In the genomic region with DNA sequence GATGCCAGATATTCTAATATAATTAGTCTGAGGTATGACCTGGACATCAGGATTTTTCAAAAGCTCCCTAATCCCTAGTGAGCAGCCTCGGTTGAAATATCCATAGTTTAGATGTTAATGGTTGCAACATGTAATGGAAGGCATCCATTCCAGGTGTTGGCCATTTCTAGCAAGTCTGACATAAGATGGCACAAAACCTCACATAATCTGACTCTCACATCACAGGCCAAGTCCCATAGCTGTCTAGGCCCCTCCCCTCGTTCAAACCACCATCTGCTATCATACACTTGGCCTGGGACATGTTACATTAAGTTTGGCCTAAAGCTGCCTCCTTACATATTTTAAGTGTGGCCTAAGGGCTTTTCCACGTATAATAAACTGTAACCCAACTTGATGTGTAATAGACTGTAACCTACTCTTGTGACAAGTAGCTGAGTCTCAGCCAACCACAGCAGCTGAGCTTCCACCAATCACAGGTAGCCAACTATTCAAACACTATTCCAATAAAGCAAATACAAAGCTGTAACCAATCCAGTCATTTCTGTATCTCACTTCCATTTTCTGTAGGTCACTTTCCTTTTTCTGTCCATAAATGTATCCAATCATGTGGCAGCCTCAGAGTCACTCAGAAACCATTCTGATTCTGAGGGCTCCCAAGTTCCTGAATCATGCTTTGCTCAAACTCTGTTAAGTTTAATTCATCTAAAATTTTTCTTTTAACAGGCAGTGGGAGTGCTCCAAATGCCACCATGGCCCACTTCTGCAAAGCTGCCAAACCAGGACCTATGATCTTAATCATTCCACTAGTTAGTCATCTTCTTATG, we compare ENCODE assay signal across 14 cellular contexts. TPM values are rescaled to one million over a fixed set of nuclear protein-coding genes. Genes with fewer than 3 reads are reported as not detected.
DNase-seq lines count a peak whose midpoint lies in the region; ATAC-seq, FAIRE-seq and TF ChIP-seq lines count a peak whose summit lies in the region.
"Had no signal": no experiment of that assay in that cellular context is flagged by ENCODE, and none has a peak within 500 bp of the region (broad histone marks: within the 10 kb centered on the region; RNA-seq: fewer than 3 reads in every experiment).

No MANE protein-coding gene starts in this region.

- peak overlapping the region; percentile 45 for H3K27ac ChIP-seq in astrocyte (ENCODE audit: low read depth, low read length)
- H3K27ac ChIP-seq: tibial artery had no signal

- peak overlapping the region; percentile 39 for H3K4me2 ChIP-seq in astrocyte (ENCODE audit: low read length)

- no peak overlapping the region for H3K9ac ChIP-seq in astrocyte (ENCODE audit: low read length)

- peaks cover 8% of the 10 kb centered on the region for H3K4me1 ChIP-seq in astrocyte (ENCODE audit: insufficient read depth, low read length)
- H3K4me1 ChIP-seq: tibial artery had no signal

- no peaks in the 10 kb centered on the region for H3K4me1 Mint-ChIP-seq in astrocyte (ENCODE audit: low read depth, unreplicated experiment)
- H3K4me1 Mint-ChIP-seq: nephron progenitor cell had no signal

- TF ChIP-seq CTCF in astrocyte (IDR thresholded peaks at IDR 0.05; ENCODE audit: insufficient read depth, low read depth, low read length) = no peak

- no peaks in the 10 kb centered on the region for H3K9me3 ChIP-seq in astrocyte (ENCODE audit: insufficient read depth, low read depth, low read length)
- H3K9me3 ChIP-seq: tibial artery had no signal

- H3K36me3 Mint-ChIP-seq in astrocyte (ENCODE audit: low read depth, unreplicated experiment) = no peaks in the 10 kb centered on the region

- H3K4me3 Mint-ChIP-seq in astrocyte (ENCODE audit: unreplicated experiment) = no peak overlapping the region
- H3K4me3 Mint-ChIP-seq: nephron progenitor cell had no signal

- H2AFZ ChIP-seq in astrocyte (ENCODE audit: low read depth, low read length) = no peak overlapping the region

- H3K27me3 ChIP-seq in astrocyte (ENCODE audit: insufficient read depth, low read length) = no peaks in the 10 kb centered on the region
- H3K27me3 ChIP-seq: tibial artery had no signal

- H3K27ac Mint-ChIP-seq in astrocyte (ENCODE audit: unreplicated experiment) = no peak overlapping the region
- H3K27ac Mint-ChIP-seq: nephron progenitor cell had no signal

- H4K20me1 ChIP-seq in astrocyte (ENCODE audit: insufficient read depth, low read length) = no peaks in the 10 kb centered on the region

- peak; percentile 5 for DNase-seq in activated effector memory CD4-positive, alpha-beta T cell treated with anti-CD3 and anti-CD28 coated beads, Interleukin-2, amount 50 U/mL, for 16 hours
- DNase-seq in activated effector memory CD4-positive, alpha-beta T cell treated with Interleukin-2 at 50 U/mL for 16 hours = no peak
- DNase-seq in HT1080 (ENCODE audit: low read depth) = peak; percentile 59
- peak; percentile 84 for DNase-seq in astrocyte (ENCODE audit: low read depth)
- DNase-seq in stimulated activated naive CD8-positive, alpha-beta T cell treated with anti-CD3 and anti-CD28 coated beads, Interleukin-15, Interleukin-2, amounts not matched to agents 100 U/mL and 50 U/mL, for 24 hours = peak; percentile 9
- no peak for DNase-seq in Kasumi-1 (lab: John Stamatoyannopoulos, UW)
- no peak for DNase-seq in SW480 (ENCODE audit: low spot score)
- DNase-seq: cerebellar nuclear complex, DMS153, mammary epithelial cell, nephron progenitor cell, tibial artery had no signal

- ATAC-seq in stimulated activated naive CD8-positive, alpha-beta T cell treated with anti-CD3 and anti-CD28 coated beads, Interleukin-15, Interleukin-2, amounts not matched to agents 100 U/mL and 50 U/mL, for 24 hours = peak; percentile 75
- no peak for ATAC-seq in esophagus mucosa

- no peak overlapping the region for H3K4me3 ChIP-seq in astrocyte (ENCODE audit: insufficient read depth, low read depth, low read length)
- H3K4me3 ChIP-seq: tibial artery had no signal

- peaks cover 5% of the 10 kb centered on the region for H3K27me3 Mint-ChIP-seq in astrocyte (ENCODE audit: low read depth, unreplicated experiment)

- FAIRE-seq in astrocyte (lab: Jason Lieb, UNC) = peak; percentile 73

- H3K36me3 ChIP-seq in astrocyte (ENCODE audit: insufficient read depth, low read length) = no peaks in the 10 kb centered on the region
- H3K36me3 ChIP-seq: tibial artery had no signal

- H3K9me3 Mint-ChIP-seq in astrocyte (ENCODE audit: unreplicated experiment) = no peaks in the 10 kb centered on the region
- H3K9me3 Mint-ChIP-seq: nephron progenitor cell had no signal

- no peaks in the 10 kb centered on the region for H3K79me2 ChIP-seq in astrocyte (ENCODE audit: insufficient read depth, low read length)

RNA-seq across cellular contexts. Expression of gene ADD2, which starts 59.4 kb away (rescaled TPM):
- total RNA-seq in HT1080 (2014; rRNA removed; shearing (Covaris generic)) = 39.3 and 79.9 TPM in 2 replicates
- 35.3 and 35.4 TPM in 2 replicates for polyA plus RNA-seq in HT1080 (2015; cell fraction: cytosol; rRNA removed)
- 33.9 and 34.4 TPM in 2 replicates for polyA plus RNA-seq in HT1080 (2015; cell fraction: nucleus; rRNA removed)
- 4.8 TPM in 2 replicates for total RNA-seq in astrocyte
- total RNA-seq in esophagus mucosa = 0.56 TPM
- total RNA-seq: mammary epithelial cell, OCI-LY7 had no signal

Comparison
In these comparisons a context has a peak if more than half of its experiments do, and no peak if none do; other contexts are left out.
1. DNase-seq: peak in activated effector memory CD4-positive, alpha-beta T cell treated with anti-CD3 and anti-CD28 coated beads, Interleukin-2, amount 50 U/mL, for 16 hours (single experiment), HT1080 (single experiment), astrocyte (single experiment) and stimulated activated naive CD8-positive, alpha-beta T cell treated with anti-CD3 and anti-CD28 coated beads, Interleukin-15, Interleukin-2, amounts not matched to agents 100 U/mL and 50 U/mL, for 24 hours (single experiment); none in activated effector memory CD4-positive, alpha-beta T cell treated with Interleukin-2 at 50 U/mL for 16 hours (single experiment), Kasumi-1 (0 of 2) and SW480 (single experiment).